ENCODE assay signal across 17 cellular contexts in the genomic region with DNA sequence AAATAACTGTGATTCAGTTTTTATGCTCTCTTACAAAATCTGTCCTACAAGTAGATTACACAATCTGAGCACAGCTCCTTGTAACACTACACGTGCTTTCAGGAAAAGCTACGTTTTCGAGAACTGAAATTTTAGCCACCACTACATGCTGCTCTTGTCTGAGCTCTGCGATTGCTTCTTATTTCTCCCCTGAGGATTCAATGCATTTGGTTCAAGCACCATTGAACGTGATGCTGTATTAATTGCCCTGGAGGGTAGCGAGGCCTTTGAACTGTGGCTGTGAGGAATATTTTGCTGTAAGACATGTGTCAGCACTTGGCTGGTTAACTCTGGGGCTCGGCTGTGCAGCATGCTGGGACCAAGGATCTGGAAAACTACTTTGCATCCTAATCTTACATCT.
DNase-seq lines count a peak whose midpoint lies in the region; ATAC-seq and TF ChIP-seq lines count a peak whose summit lies in the region.
"Had no signal": no experiment of that assay in that cellular context is flagged by ENCODE, and none has a peak within 500 bp of the region (broad histone marks: within the 10 kb centered on the region; RNA-seq: fewer than 3 reads in every experiment).

No MANE protein-coding gene starts in this region.

- ATAC-seq in HG03342 (IDR thresholded peaks at IDR 0.05; ENCODE audit: unreplicated experiment) = no peak
- ATAC-seq: activated T-cell treated with anti-CD3 and anti-CD28 coated beads, Interleukin-2, amount 50 U/mL, for 4 hours; effector memory CD8-positive, alpha-beta T cell; GM23338; stimulated activated memory B cell treated with anti-CD40 and anti-IgM and Interleukin-4, amounts not matched to agents 10 μg/mL and 1 μg/mL and 100 μg/mL, for 72 hours had no signal

- DNase-seq in DMS 273 (lab: John Stamatoyannopoulos, UW; ENCODE audit: unreplicated experiment) (peak; percentile 52), DMS 273 treated with DMSO at 0.1 percent for 48 hours (lab: John Stamatoyannopoulos, UW) (no peak), SK-N-DZ (ENCODE audit: low spot score) (peak; percentile 34), glutamatergic neuron (peak; percentile 44), chondrocyte (ENCODE audit: low spot score) (no peak), NCI-H345 treated with DMSO at 0.1 percent for 48 hours (lab: John Stamatoyannopoulos, UW; ENCODE audit: unreplicated experiment) (no peak), GM03348 (ENCODE audit: low spot score) (no peak)
- DNase-seq: activated CD4-positive, alpha-beta T cell treated with anti-CD3 and anti-CD28 coated beads, Interleukin-2, amount 50 U/mL, for 48 hours; activated T-cell treated with anti-CD3 and anti-CD28 coated beads, Interleukin-2, amount 50 U/mL, for 4 hours; CD4-positive, alpha-beta memory T cell; effector memory CD8-positive, alpha-beta T cell; left ventricle myocardium inferior; NCI-H1694 treated with DMSO at 0.1 percent for 48 hours; trophoblast cell had no signal

- TF ChIP-seq CTCF in glutamatergic neuron (IDR thresholded peaks at IDR 0.05; ENCODE audit: partially characterized antibody, unreplicated experiment) (no peak), chondrocyte (IDR thresholded peaks at IDR 0.05) (no peak)

- H3K9me3 Mint-ChIP-seq in glutamatergic neuron (ENCODE audit: unreplicated experiment) (peaks cover 5% of the 10 kb centered on the region), chondrocyte (ENCODE audit: low read depth) (no peaks in the 10 kb centered on the region)
- H3K9me3 Mint-ChIP-seq: activated T-cell treated with anti-CD3 and anti-CD28 coated beads, Interleukin-2, amount 50 U/mL, for 4 hours; effector memory CD8-positive, alpha-beta T cell; GM23338; stimulated activated memory B cell treated with anti-CD40 and anti-IgM and Interleukin-4, amounts not matched to agents 10 μg/mL and 1 μg/mL and 100 μg/mL, for 72 hours had no signal

- peaks cover 58% of the 10 kb centered on the region for H3K4me1 Mint-ChIP-seq in glutamatergic neuron (ENCODE audit: low read depth, unreplicated experiment)
- H3K4me1 Mint-ChIP-seq in chondrocyte (ENCODE audit: low read depth) = peaks cover 3% of the 10 kb centered on the region
- H3K4me1 Mint-ChIP-seq: CD4-positive, alpha-beta memory T cell had no signal

- no peaks in the 10 kb centered on the region for H3K36me3 Mint-ChIP-seq in glutamatergic neuron (ENCODE audit: unreplicated experiment)
- no peaks in the 10 kb centered on the region for H3K36me3 Mint-ChIP-seq in chondrocyte (ENCODE audit: low read depth)
- H3K36me3 Mint-ChIP-seq: CD4-positive, alpha-beta memory T cell; stimulated activated memory B cell treated with anti-CD40 and anti-IgM and Interleukin-4, amounts not matched to agents 10 μg/mL and 1 μg/mL and 100 μg/mL, for 72 hours had no signal

- peaks cover 3% of the 10 kb centered on the region for H3K27me3 Mint-ChIP-seq in glutamatergic neuron (ENCODE audit: unreplicated experiment)
- H3K27me3 Mint-ChIP-seq in chondrocyte (ENCODE audit: low read depth) = no peaks in the 10 kb centered on the region

- peak overlapping the region; percentile 72 for H3K4me3 Mint-ChIP-seq in glutamatergic neuron (ENCODE audit: unreplicated experiment)
- H3K4me3 Mint-ChIP-seq in chondrocyte (ENCODE audit: unreplicated experiment) = no peak overlapping the region
- H3K4me3 Mint-ChIP-seq: activated T-cell treated with anti-CD3 and anti-CD28 coated beads, Interleukin-2, amount 50 U/mL, for 4 hours; CD4-positive, alpha-beta memory T cell; effector memory CD8-positive, alpha-beta T cell; GM23338; stimulated activated memory B cell treated with anti-CD40 and anti-IgM and Interleukin-4, amounts not matched to agents 10 μg/mL and 1 μg/mL and 100 μg/mL, for 72 hours had no signal

- H3K27ac Mint-ChIP-seq in glutamatergic neuron (ENCODE audit: unreplicated experiment) (peak overlapping the region; percentile 87), chondrocyte (ENCODE audit: unreplicated experiment) (no peak overlapping the region)
- H3K27ac Mint-ChIP-seq: CD4-positive, alpha-beta memory T cell; effector memory CD8-positive, alpha-beta T cell; GM23338; stimulated activated memory B cell treated with anti-CD40 and anti-IgM and Interleukin-4, amounts not matched to agents 10 μg/mL and 1 μg/mL and 100 μg/mL, for 72 hours had no signal

Comparison
In these comparisons a context has a peak if more than half of its experiments do, and no peak if none do; other contexts are left out.
1. DNase-seq: peak in DMS 273 (single experiment), SK-N-DZ (single experiment) and glutamatergic neuron (single experiment); none in DMS 273 treated with DMSO at 0.1 percent for 48 hours (single experiment), chondrocyte (single experiment), NCI-H345 treated with DMSO at 0.1 percent for 48 hours (single experiment) and GM03348 (single experiment).